In the genomic region with DNA sequence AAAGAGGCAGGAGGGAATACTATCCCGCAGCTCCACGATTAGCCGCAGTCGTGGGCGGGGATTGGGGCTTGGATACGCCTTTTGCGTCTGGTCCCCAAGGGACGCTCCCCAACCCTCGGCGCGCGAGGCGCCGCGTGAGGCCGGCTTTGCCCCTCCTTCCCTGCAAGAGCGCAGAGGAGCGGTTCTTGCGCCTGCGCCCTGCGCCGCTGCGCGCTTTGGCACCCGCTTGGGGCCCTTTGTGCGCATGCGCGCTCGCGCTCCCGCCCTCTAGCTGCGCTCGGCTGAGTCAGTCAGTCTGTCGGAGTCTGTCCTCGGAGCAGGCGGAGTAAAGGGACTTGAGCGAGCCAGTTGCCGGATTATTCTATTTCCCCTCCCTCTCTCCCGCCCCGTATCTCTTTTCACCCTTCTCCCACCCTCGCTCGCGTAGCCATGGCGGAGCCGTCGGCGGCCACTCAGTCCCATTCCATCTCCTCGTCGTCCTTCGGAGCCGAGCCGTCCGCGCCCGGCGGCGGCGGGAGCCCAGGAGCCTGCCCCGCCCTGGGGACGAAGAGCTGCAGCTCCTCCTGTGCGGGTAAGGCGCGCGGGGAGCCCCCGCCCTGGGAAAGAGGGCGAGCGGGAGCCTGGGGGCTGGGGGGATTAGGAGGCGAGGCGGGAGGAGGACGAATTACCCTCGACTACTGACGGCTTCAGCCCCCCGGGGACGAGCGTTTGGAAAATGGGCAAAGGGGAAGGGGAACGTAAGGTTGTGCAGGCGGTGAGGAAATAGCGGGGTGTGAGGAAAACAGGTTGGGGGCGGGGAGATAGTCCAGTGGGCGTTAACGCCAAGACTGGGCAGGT, we compare ENCODE assay signal across 8 cellular contexts. TPM values are rescaled to one million over a fixed set of nuclear protein-coding genes. Genes with fewer than 3 reads are reported as not detected.
DNase-seq lines count a peak whose midpoint lies in the region; ATAC-seq and TF ChIP-seq lines count a peak whose summit lies in the region.

TSS of gene RTN3 (plus strand) at position 293 of the 837 bp plus-strand sequence. CDS start at position 430, 137 bp downstream.

- no peaks in the 10 kb centered on the region for H3K27me3 ChIP-seq in spleen (replicated peaks in 1 of 7)

- H3K4me1 ChIP-seq in spleen = peaks cover 10 to 54% (median 32%) of the 10 kb centered on the region in 6 donors

- ATAC-seq in HG03196 (IDR thresholded peaks at IDR 0.05; ENCODE audit: unreplicated experiment) (peak; percentile 86), activated B cell treated with CpG ODN at 0.5 μM for 24 hours (ENCODE audit: low read depth) (peak; percentile 89)

- H3K9me3 ChIP-seq in spleen = no peaks in the 10 kb centered on the region

- H3K27me3 Mint-ChIP-seq in activated B cell treated with CpG ODN at 0.5 μM for 24 hours = no peaks in the 10 kb centered on the region

- in situ Hi-C loops in GM18951 (cut with MboI; ENCODE audit: low sequenced_read_pairs, unreplicated experiment) = no loop called here

- DNase-seq in AG08395 (ENCODE audit: low spot score) = peak; percentile 98
- DNase-seq in NCI-H345 (lab: John Stamatoyannopoulos, UW) = peak; percentile 98
- DNase-seq in activated B cell treated with CpG ODN at 0.5 μM for 24 hours = peak; percentile 99
- DNase-seq in caudate nucleus (lab: John Stamatoyannopoulos, UW) = peak in 60 of 61 donors; percentile 45 to 99 (median 96)
- DNase-seq in inferior parietal cortex (ENCODE audit: extremely low spot score) = peak; percentile 97
- DNase-seq in spleen = peak; percentile 100

- H3K36me3 Mint-ChIP-seq in activated B cell treated with CpG ODN at 0.5 μM for 24 hours (ENCODE audit: low read depth) = peaks cover 6% of the 10 kb centered on the region

- H3K4me1 Mint-ChIP-seq in activated B cell treated with CpG ODN at 0.5 μM for 24 hours = peaks cover 25% of the 10 kb centered on the region

- peak within 1 kb of the TSS; percentile 86 for H3K27ac Mint-ChIP-seq in activated B cell treated with CpG ODN at 0.5 μM for 24 hours

- peak; percentile 97 for TF ChIP-seq POLR2A in GM18951 (IDR thresholded peaks at IDR 0.05; ENCODE audit: extremely low read depth, insufficient read depth, insufficient read length)
- TF ChIP-seq POLR2A in spleen (IDR thresholded peaks at IDR 0.05) = peak in 2 of 3 donors; percentile 51 to 97

- peak within 1 kb of the TSS; percentile 94 for H3K27ac ChIP-seq in caudate nucleus (ENCODE audit: low read depth, low read length)
- peak within 1 kb of the TSS; percentile 92 to 99 (median 97) for H3K27ac ChIP-seq in spleen

- peak within 1 kb of the TSS; percentile 94 for H3K4me3 Mint-ChIP-seq in activated B cell treated with CpG ODN at 0.5 μM for 24 hours

- intact Hi-C loops in activated B cell treated with CpG ODN at 0.5 μM for 24 hours (cut with micrococcal nuclease) = loop anchor here (1.0 kb wide), 1 partner anchor 10 kb away; the partner anchor contains the start of gene ATL3
- intact Hi-C loops in spleen (cut with DNase I; ENCODE audit: low total_unique reads) = no loop called here

- CTCF ChIA-PET in activated B cell treated with CpG ODN at 0.5 μM for 24 hours (lab: Charles Lee) = interaction anchor here (1.2 to 3.0 kb wide), 6 partner anchors 8 to 86 kb away, joined by 3 to 15 read pairs (median 3); partner anchors contain the start of gene ATL3

- no peak for TF ChIP-seq CTCF in activated B cell treated with CpG ODN at 0.5 μM for 24 hours (IDR thresholded peaks at IDR 0.05)
- peak in 5 of 11 experiments; percentile 17 to 57 (median 34) for TF ChIP-seq CTCF in spleen (IDR thresholded peaks at IDR 0.05 in 8 of 11, conservative IDR thresholded peaks at IDR 0.05 in 3 of 11)

- H3K4me3 ChIP-seq in spleen = peak within 1 kb of the TSS; percentile 61 to 96 (median 78)

- WGBS in spleen, 5 donors = 0% methylated on average over 55 to 81 of the region's 81 CpGs

- H3K9me3 Mint-ChIP-seq in activated B cell treated with CpG ODN at 0.5 μM for 24 hours = no peaks in the 10 kb centered on the region

- POLR2A ChIA-PET in activated B cell treated with CpG ODN at 0.5 μM for 24 hours (lab: Charles Lee) = interaction anchor here (1.2 to 3.0 kb wide), 3 partner anchors 10 to 800 kb away, joined by 3 to 31 read pairs (median 6); partner anchors contain the start of gene ATL3

- H3K36me3 ChIP-seq in spleen = no peaks in the 10 kb centered on the region

RNA-seq across cellular contexts. Expression of gene RTN3, which starts in this region (rescaled TPM):
- 16.2 and 18.5 TPM in 2 replicates for total RNA-seq in activated B cell treated with CpG ODN at 0.5 μM for 24 hours
- total RNA-seq in spleen = 100 to 1,000 TPM in 4 of 7 donors, 10 to 100 TPM in 3; 66.7 to 166 (median 101) TPM
- 10 to 100 TPM; 17.6 to 24.9 (median 24.8) TPM for polyA plus RNA-seq in spleen

Comparison
In these comparisons a context has a peak if more than half of its experiments do, and no peak if none do; other contexts are left out.
1. Peak in every context shown above with its lines: DNase-seq, ATAC-seq, H3K4me3 ChIP-seq and H3K27ac ChIP-seq.